12 cellular contexts compared by ENCODE assay signal in the genomic region with DNA sequence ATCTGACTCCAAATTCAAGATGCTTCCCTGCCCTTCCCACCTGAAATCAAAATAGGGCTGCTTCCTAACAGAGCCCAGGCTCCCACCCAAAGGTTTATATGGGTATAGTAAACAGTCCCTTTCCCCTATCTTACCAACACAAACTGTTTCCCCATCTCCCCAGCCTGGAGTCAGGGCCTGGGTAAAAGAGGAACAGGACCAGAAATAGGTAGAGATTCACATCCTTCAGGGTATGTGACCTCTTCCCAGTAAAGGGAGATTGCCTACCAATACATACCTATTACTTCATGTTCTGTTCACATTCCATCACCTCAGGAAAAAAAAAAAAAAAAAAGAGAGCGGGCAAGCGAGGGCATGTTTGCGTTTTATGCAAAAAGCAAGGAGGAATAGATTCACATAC. TPM values are rescaled to one million over a fixed set of nuclear protein-coding genes. Genes with fewer than 3 reads are reported as not detected.
DNase-seq lines count a peak whose midpoint lies in the region; ATAC-seq and TF ChIP-seq lines count a peak whose summit lies in the region.
"Had no signal": no experiment of that assay in that cellular context is flagged by ENCODE, and none has a peak within 500 bp of the region (broad histone marks: within the 10 kb centered on the region; RNA-seq: fewer than 3 reads in every experiment).

No MANE protein-coding gene starts in this region.

- peak overlapping the region; percentile 17 for H3K27ac Mint-ChIP-seq in activated naive CD8-positive, alpha-beta T cell
- peak overlapping the region; percentile 80 for H3K27ac Mint-ChIP-seq in mesothelial cell of epicardium

- ATAC-seq in GM21381 (IDR thresholded peaks at IDR 0.05; ENCODE audit: unreplicated experiment): no peak

- no peak overlapping the region for H3K4me3 Mint-ChIP-seq in activated naive CD8-positive, alpha-beta T cell
- H3K4me3 Mint-ChIP-seq in mesothelial cell of epicardium: no peak overlapping the region

- no peaks in the 10 kb centered on the region for H3K79me2 ChIP-seq in DOHH2 (ENCODE audit: control insufficient read depth, low read length)
- H3K79me2 ChIP-seq in KMS-11 (ENCODE audit: insufficient read depth, low read depth): no peaks in the 10 kb centered on the region

- H3K27me3 ChIP-seq in DOHH2 (ENCODE audit: control insufficient read depth, low read length) (no peaks in the 10 kb centered on the region), KMS-11 (ENCODE audit: insufficient read depth, low read depth) (no peaks in the 10 kb centered on the region)
- H3K27me3 ChIP-seq: thyroid gland had no signal

- H3K27ac ChIP-seq in DOHH2 (ENCODE audit: low read depth, low read length) (peak overlapping the region; percentile 79; the same call in 1 of the 2 replicates), KMS-11 (no peak overlapping the region), caudate nucleus (ENCODE audit: low read depth, low read length) (no peak overlapping the region)

- H3K4me1 ChIP-seq in DOHH2 (ENCODE audit: control insufficient read depth, low read length): peaks cover 31% of the 10 kb centered on the region
- peaks cover 16% of the 10 kb centered on the region for H3K4me1 ChIP-seq in KMS-11 (ENCODE audit: low read depth, poor library complexity, severe bottlenecking)

- peaks cover 7% of the 10 kb centered on the region for H3K4me1 Mint-ChIP-seq in activated naive CD8-positive, alpha-beta T cell (ENCODE audit: low read depth)
- H3K4me1 Mint-ChIP-seq in mesothelial cell of epicardium: peaks cover 7% of the 10 kb centered on the region

- H3K4me2 ChIP-seq in DOHH2 (ENCODE audit: low read length) (peak overlapping the region; percentile 78), KMS-11 (peak overlapping the region; percentile 38; the same call in 1 of the 2 replicates)

- TF ChIP-seq CTCF in DOHH2 (IDR thresholded peaks at IDR 0.05; ENCODE audit: low read depth, low read length, poor library complexity, severe bottlenecking): no peak
- no peak for TF ChIP-seq CTCF in KMS-11 (conservative IDR thresholded peaks at IDR 0.05; ENCODE audit: low read depth, low read length)
- TF ChIP-seq CTCF in mesothelial cell of epicardium (IDR thresholded peaks at IDR 0.05; ENCODE audit: unreplicated experiment): no peak

- H3K9me2 ChIP-seq in DOHH2 (replicated peaks; ENCODE audit: control insufficient read depth, low read length): no peaks in the 10 kb centered on the region

- peak overlapping the region; percentile 93 for H3K4me3 ChIP-seq in DOHH2 (ENCODE audit: low read length)
- H3K4me3 ChIP-seq in KMS-11 (IDR thresholded peaks at IDR 0.05; ENCODE audit: insufficient read depth, low read depth, low read length): no peak overlapping the region
- H3K4me3 ChIP-seq: lung had no signal

- no peaks in the 10 kb centered on the region for H3K9me3 ChIP-seq in DOHH2 (ENCODE audit: control insufficient read depth, insufficient read depth, low read length)
- H3K9me3 ChIP-seq: thyroid gland had no signal

- H4K20me1 ChIP-seq in DOHH2 (ENCODE audit: control insufficient read depth, insufficient read depth, low read depth, low read length) (no peaks in the 10 kb centered on the region), KMS-11 (ENCODE audit: insufficient read depth) (no peaks in the 10 kb centered on the region)

- no peaks in the 10 kb centered on the region for H3K9me3 Mint-ChIP-seq in activated naive CD8-positive, alpha-beta T cell (ENCODE audit: low read depth)
- no peaks in the 10 kb centered on the region for H3K9me3 Mint-ChIP-seq in mesothelial cell of epicardium

- DNase-seq in mesothelial cell of epicardium (ENCODE audit: low spot score in 2 of 2, unreplicated experiment in 2 of 2) (no peak), NCI-H345 treated with DMSO at 0.1 percent for 48 hours (lab: John Stamatoyannopoulos, UW; ENCODE audit: unreplicated experiment) (no peak), caudate nucleus (lab: John Stamatoyannopoulos, UW) (no peak), middle frontal gyrus (ENCODE audit: extremely low spot score, low spot score) (no peak)
- DNase-seq: NCI-H187, Right ventricle myocardium superior had no signal

- peak overlapping the region; percentile 20; the same call in 1 of the 2 replicates for H2AFZ ChIP-seq in KMS-11 (ENCODE audit: low read depth)

- no peaks in the 10 kb centered on the region for H3K36me3 Mint-ChIP-seq in activated naive CD8-positive, alpha-beta T cell
- H3K36me3 Mint-ChIP-seq in mesothelial cell of epicardium: no peaks in the 10 kb centered on the region

- H3K36me3 ChIP-seq in DOHH2 (ENCODE audit: control insufficient read depth, low read length): no peaks in the 10 kb centered on the region
- H3K36me3 ChIP-seq in KMS-11 (ENCODE audit: insufficient read depth): no peaks in the 10 kb centered on the region
- H3K36me3 ChIP-seq: thyroid gland had no signal

- no peak overlapping the region for H3K9ac ChIP-seq in KMS-11

- H3K27me3 Mint-ChIP-seq in activated naive CD8-positive, alpha-beta T cell: no peaks in the 10 kb centered on the region
- peaks cover 3% of the 10 kb centered on the region for H3K27me3 Mint-ChIP-seq in mesothelial cell of epicardium (ENCODE audit: low read depth)

- H3F3A ChIP-seq in DOHH2 (ENCODE audit: control insufficient read depth, insufficient read depth): peaks cover 17% of the 10 kb centered on the region

RNA-seq across cellular contexts. Expression of gene SHF, which starts 9.7 kb away (rescaled TPM):
- 31.1 to 34.6 TPM (median 31.8 TPM) in 3 replicates for total RNA-seq in mesothelial cell of epicardium

RNA-seq across cellular contexts. Expression of gene SLC28A2, which starts 54.5 kb away (rescaled TPM):
- total RNA-seq in mesothelial cell of epicardium: not detected in 3 replicates
- total RNA-seq: Right ventricle myocardium superior, thyroid gland had no signal
